ENCODE assay signal across 34 cellular contexts in the genomic region with DNA sequence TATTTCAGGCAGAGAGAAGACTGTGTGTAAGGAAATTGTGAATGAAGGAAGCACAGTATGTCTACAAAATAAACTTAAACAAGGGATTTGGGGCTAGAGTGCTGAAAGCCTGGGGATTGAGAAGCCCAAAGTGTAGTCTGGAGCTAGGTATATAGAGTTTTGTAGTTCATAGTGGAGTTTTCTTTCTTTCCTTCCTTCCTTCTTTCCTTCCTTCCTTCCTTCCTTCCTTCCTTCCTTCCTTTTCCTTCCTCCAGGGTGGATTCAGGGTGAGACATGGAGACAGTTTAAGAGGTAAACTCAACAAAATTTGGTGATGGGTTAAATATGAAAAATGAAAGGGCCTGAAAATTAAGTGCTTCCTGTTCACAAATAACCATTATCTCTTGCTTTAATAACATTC.
"Had no signal": no experiment of that assay in that cellular context is flagged by ENCODE, and none has a peak within 500 bp of the region (broad histone marks: within the 10 kb centered on the region; RNA-seq: fewer than 3 reads in every experiment).

No MANE protein-coding gene starts in this region.

- H3K4me3 ChIP-seq: MG63 had no signal

- H3K9me3 ChIP-seq: MG63 had no signal

- DNase-seq: Karpas-422, Kasumi-1, MG63, MM.1S, MV-4-11, NCI-H1048, NCI-H1092, NCI-H1092 treated with DMSO at 0.1 percent for 48 hours, NCI-H1105, NCI-H1105 treated with DMSO at 0.1 percent for 48 hours, NCI-H1417, NCI-H1417 treated with DMSO at 0.1 percent for 48 hours, NCI-H1436, NCI-H1436 treated with DMSO at 0.1 percent for 48 hours, NCI-H146, NCI-H1694, NCI-H1694 treated with DMSO at 0.1 percent for 48 hours, NCI-H187, NCI-H187 treated with DMSO at 0.1 percent for 48 hours, NCI-H1930, NCI-H2029, NCI-H2029 treated with DMSO at 0.1 percent for 48 hours, NCI-H2081, NCI-H2081 treated with DMSO at 0.1 percent for 48 hours, NCI-H2107, NCI-H2171, NCI-H2171 treated with DMSO at 0.1 percent for 48 hours, NCI-H2227 treated with DMSO at 0.1 percent for 48 hours, NCI-H226, NCI-H345, NCI-H446, NCI-H446 treated with DMSO at 0.1 percent for 48 hours, NCI-H510A had no signal

- H3K27ac ChIP-seq: KMS-11 had no signal

- H3K9ac ChIP-seq: KMS-11 had no signal

- H3K27me3 ChIP-seq: MG63 had no signal

- H3K36me3 ChIP-seq: MG63 had no signal
